In genomic region chr22:27684856-27685255, GRCh38 we compare ENCODE assay signal across 15 cellular contexts.
DNase-seq lines count a peak whose midpoint lies in the region; ATAC-seq and TF ChIP-seq lines count a peak whose summit lies in the region.
"Had no signal": no experiment of that assay in that cellular context is flagged by ENCODE, and none has a peak within 500 bp of the region (broad histone marks: within the 10 kb centered on the region; RNA-seq: fewer than 3 reads in every experiment).

No MANE protein-coding gene starts in this region.

- H2BK15ac ChIP-seq in mesendoderm (replicated peaks; ENCODE audit: low read depth) = no peak overlapping the region

- H3K9me3 Mint-ChIP-seq in GM23338 = no peaks in the 10 kb centered on the region

- H2BK5ac ChIP-seq in mesendoderm (ENCODE audit: low read length) = no peak overlapping the region

- H3K4me3 Mint-ChIP-seq in GM23338 = no peak overlapping the region

- no peak overlapping the region for H3K4ac ChIP-seq in mesendoderm (ENCODE audit: low read depth, low read length)

- no CpG with 5 or more reads among the region's 10 CpGs for WGBS in mesendoderm (ENCODE audit: extremely low coverage, insufficient coverage, low lambda C conversion rate)
- WGBS in smooth muscle cell (ENCODE audit: low lambda C conversion rate) = 56% methylated on average over 10 of the region's 10 CpGs

- no peak overlapping the region for H3K23ac ChIP-seq in mesendoderm (ENCODE audit: low read length)

- H3K9me3 ChIP-seq in smooth muscle cell (replicated peaks; ENCODE audit: low read depth) = no peaks in the 10 kb centered on the region
- H3K9me3 ChIP-seq: Peyer's patch had no signal

- H4K20me1 ChIP-seq in GM23338 (replicated peaks; ENCODE audit: insufficient read depth) (peaks cover 22% of the 10 kb centered on the region), smooth muscle cell (ENCODE audit: low read depth) (no peaks in the 10 kb centered on the region)
- H4K20me1 ChIP-seq: BLaER1 treated with 17β-estradiol and CSF1 and Interleukin-3, amounts not matched to agents 10 nM and 100 nM had no signal

- no peak overlapping the region for H4K8ac ChIP-seq in mesendoderm (ENCODE audit: low read depth, low read length)

- in situ Hi-C loops in ACHN (cut with HindIII; ENCODE audit: low pct_ligation_motif_present, low pct_unique_long_range_greater_than_20kb, low sequenced_read_pairs) = no loop called here

- H3F3A ChIP-seq in GM23338 (replicated peaks; ENCODE audit: low read depth) (peaks cover 17% of the 10 kb centered on the region; the same call in 1 of the 2 replicates), smooth muscle cell (ENCODE audit: low read depth) (peaks cover 3% of the 10 kb centered on the region)

- peaks cover 3% of the 10 kb centered on the region for H3K36me3 ChIP-seq in GM23338 (ENCODE audit: insufficient read depth)
- peaks cover 3% of the 10 kb centered on the region for H3K36me3 ChIP-seq in mesendoderm (ENCODE audit: control insufficient read depth, insufficient read depth, low read length)
- no peaks in the 10 kb centered on the region for H3K36me3 ChIP-seq in smooth muscle cell (ENCODE audit: low read depth)
- H3K36me3 ChIP-seq: BLaER1 treated with 17β-estradiol and CSF1 and Interleukin-3, amounts not matched to agents 10 nM and 100 nM; Peyer's patch had no signal

- H3K27me3 Mint-ChIP-seq in GM23338 (ENCODE audit: insufficient read depth, low read depth, poor library complexity) = no peaks in the 10 kb centered on the region

- H2AFZ ChIP-seq in GM23338 = no peak overlapping the region
- H2AFZ ChIP-seq in smooth muscle cell (ENCODE audit: low read depth) = peak overlapping the region; percentile 28

- H3K27ac Mint-ChIP-seq in GM23338 = no peak overlapping the region

- H3K4me3 ChIP-seq in GM23338 (no peak overlapping the region), choroid plexus epithelial cell (ENCODE audit: low read depth, low read length) (no peak overlapping the region), mesendoderm (ENCODE audit: low read length) (no peak overlapping the region), smooth muscle cell (no peak overlapping the region)
- H3K4me3 ChIP-seq: BLaER1 treated with 17β-estradiol and CSF1 and Interleukin-3, amounts not matched to agents 10 nM and 100 nM; Peyer's patch had no signal

- H3K79me1 ChIP-seq in mesendoderm (ENCODE audit: low read length) = peaks cover 2% of the 10 kb centered on the region

- TF ChIP-seq CTCF in GM23338 (conservative IDR thresholded peaks at IDR 0.05; ENCODE audit: low read depth in 2 of 2) (no peak), choroid plexus epithelial cell (conservative IDR thresholded peaks at IDR 0.05; ENCODE audit: low read depth, low read length) (no peak), smooth muscle cell (IDR thresholded peaks at IDR 0.05; ENCODE audit: borderline replicate concordance, insufficient read depth, poor library complexity, severe bottlenecking) (no peak)

- H2BK120ac ChIP-seq in mesendoderm (ENCODE audit: low read depth, low read length) = no peak overlapping the region

- H3K4me1 ChIP-seq in GM23338 (ENCODE audit: insufficient read depth) (peaks cover 22% of the 10 kb centered on the region), mesendoderm (ENCODE audit: control insufficient read depth, low read depth, low read length) (peaks cover 4% of the 10 kb centered on the region), smooth muscle cell (ENCODE audit: low read depth) (peaks cover 6% of the 10 kb centered on the region)
- H3K4me1 ChIP-seq: Peyer's patch had no signal

- H3K9ac ChIP-seq in mesendoderm (ENCODE audit: low read length) (no peak overlapping the region), smooth muscle cell (ENCODE audit: low read depth) (no peak overlapping the region)
- H3K9ac ChIP-seq: BLaER1 treated with 17β-estradiol and CSF1 and Interleukin-3, amounts not matched to agents 10 nM and 100 nM had no signal

- no peak for DNase-seq in GM23338 (ENCODE audit: low spot score)
- DNase-seq in choroid plexus epithelial cell (ENCODE audit: low read depth) = peak; percentile 57
- no peak for DNase-seq in mesendoderm
- no peak for DNase-seq in smooth muscle cell (lab: John Stamatoyannopoulos, UW; ENCODE audit: unreplicated experiment)
- no peak for DNase-seq in ACHN
- DNase-seq in NCI-H69 (lab: John Stamatoyannopoulos, UW) = no peak
- DNase-seq: NCI-H1417 treated with DMSO at 0.1 percent for 48 hours, NCI-H2029, NCI-H2171 treated with DMSO at 0.1 percent for 48 hours, NCI-H510A, Peyer's patch, SHP77 treated with DMSO at 0.1 percent for 48 hours had no signal

- no peak overlapping the region for H3K18ac ChIP-seq in mesendoderm (ENCODE audit: low read length)

- H3K56ac ChIP-seq in mesendoderm (ENCODE audit: low read length) = peak overlapping the region; percentile 46

- H3K4me1 Mint-ChIP-seq in GM23338 = peaks cover 29% of the 10 kb centered on the region

- H3K9me2 ChIP-seq in GM23338 (ENCODE audit: insufficient read depth) = no peaks in the 10 kb centered on the region

- H3K27ac ChIP-seq in GM23338 (ENCODE audit: low read depth) = peak overlapping the region; percentile 66
- no peak overlapping the region for H3K27ac ChIP-seq in mesendoderm (ENCODE audit: low read depth, low read length)
- no peak overlapping the region for H3K27ac ChIP-seq in smooth muscle cell (ENCODE audit: low read depth)
- H3K27ac ChIP-seq: BLaER1 treated with 17β-estradiol and CSF1 and Interleukin-3, amounts not matched to agents 10 nM and 100 nM; Peyer's patch had no signal

- no peak overlapping the region for H4K5ac ChIP-seq in mesendoderm (ENCODE audit: low read length)

- H2AK5ac ChIP-seq in mesendoderm (ENCODE audit: low read length) = no peak overlapping the region

- no peaks in the 10 kb centered on the region for H3K27me3 ChIP-seq in GM23338 (ENCODE audit: insufficient read depth)
- H3K27me3 ChIP-seq in mesendoderm (ENCODE audit: insufficient read depth, low read length, poor library complexity) = no peaks in the 10 kb centered on the region
- H3K27me3 ChIP-seq in smooth muscle cell (ENCODE audit: low read depth) = no peaks in the 10 kb centered on the region
- H3K27me3 ChIP-seq: BLaER1 treated with 17β-estradiol and CSF1 and Interleukin-3, amounts not matched to agents 10 nM and 100 nM; Peyer's patch had no signal

- H3K4me2 ChIP-seq in GM23338 (no peak overlapping the region), mesendoderm (ENCODE audit: low read length) (no peak overlapping the region), smooth muscle cell (no peak overlapping the region)
- H3K4me2 ChIP-seq: BLaER1 treated with 17β-estradiol and CSF1 and Interleukin-3, amounts not matched to agents 10 nM and 100 nM had no signal

- ATAC-seq in GM23338 (no peak), GM19351 (IDR thresholded peaks at IDR 0.05; ENCODE audit: unreplicated experiment) (no peak), GM21723 (IDR thresholded peaks at IDR 0.05; ENCODE audit: unreplicated experiment) (no peak)

- H3K36me3 Mint-ChIP-seq in GM23338 (ENCODE audit: low read depth) = peaks cover 29% of the 10 kb centered on the region

- H3K79me2 ChIP-seq in GM23338 (replicated peaks; ENCODE audit: insufficient read depth) (peaks cover 13% of the 10 kb centered on the region), mesendoderm (ENCODE audit: control insufficient read depth, insufficient read depth, low read length) (no peaks in the 10 kb centered on the region), smooth muscle cell (ENCODE audit: low read depth) (no peaks in the 10 kb centered on the region)

TF ChIP-seq in GM23338, 12 proteins besides CTCF, POLR2A, EP300 and RAD21:
- no peak for TF ChIP-seq NANOG (IDR thresholded peaks at IDR 0.05; ENCODE audit: borderline replicate concordance)
